Comparison of ENCODE assay signal across 10 cellular contexts in genomic region chr20:45918182-45918737, GRCh38. TPM values are rescaled to one million over a fixed set of nuclear protein-coding genes. Genes with fewer than 3 reads are reported as not detected.
DNase-seq lines count a peak whose midpoint lies in the region; ATAC-seq and TF ChIP-seq lines count a peak whose summit lies in the region.
"Had no signal": no experiment of that assay in that cellular context is flagged by ENCODE, and none has a peak within 500 bp of the region (broad histone marks: within the 10 kb centered on the region; RNA-seq: fewer than 3 reads in every experiment).

No MANE protein-coding gene starts in this region.

- ATAC-seq in heart right ventricle = peak in 7 of 8 donors; percentile 20 to 63 (median 43)
- peak in 1 of 2 donors; percentile 45 for ATAC-seq in gastrocnemius medialis
- ATAC-seq in HG03095 (IDR thresholded peaks at IDR 0.05; ENCODE audit: unreplicated experiment) = no peak
- ATAC-seq in HG03565 (IDR thresholded peaks at IDR 0.05; ENCODE audit: unreplicated experiment) = no peak

- H3K4me1 ChIP-seq in heart right ventricle (peaks cover 5 to 84% (median 47%) of the 10 kb centered on the region in 9 donors), gastrocnemius medialis (peaks cover 0 to 16% of the 10 kb centered on the region in 2 donors)

- H3K27me3 ChIP-seq in heart right ventricle (no peaks in the 10 kb centered on the region), gastrocnemius medialis (no peaks in the 10 kb centered on the region)

- in situ Hi-C loops in gastrocnemius medialis (cut with MboI; ENCODE audit: low sequenced_read_pairs in 4 of 4) = no loop called here

- DNase-seq in heart right ventricle (no peak), gastrocnemius medialis (no peak), dermis blood vessel endothelial cell (no peak)
- DNase-seq: activated T-cell treated with anti-CD3 and anti-CD28 coated beads, Interleukin-2, amount 50 U/mL, for 48 hours; CD4-positive, CD25-positive, alpha-beta regulatory T cell; effector memory CD4-positive, alpha-beta T cell; stimulated activated naive CD4-positive, alpha-beta T cell treated with Interleukin-2 at 50 U/mL for 16 hours had no signal

- TF ChIP-seq CTCF in heart right ventricle (IDR thresholded peaks at IDR 0.05) = no peak
- no peak for TF ChIP-seq CTCF in gastrocnemius medialis (IDR thresholded peaks at IDR 0.05 in 4 of 5, conservative IDR thresholded peaks at IDR 0.05 in 1 of 5)

- peak overlapping the region; percentile 29 for H3K27ac ChIP-seq in adipose tissue (ENCODE audit: low read depth, low read length)
- H3K27ac ChIP-seq in heart right ventricle = peak overlapping the region; percentile 54 to 86 (median 79)
- H3K27ac ChIP-seq in gastrocnemius medialis = peak overlapping the region; percentile 59 to 67 (median 64)

- H3K36me3 ChIP-seq in heart right ventricle = no peaks in the 10 kb centered on the region
- no peaks in the 10 kb centered on the region for H3K36me3 ChIP-seq in gastrocnemius medialis

- TF ChIP-seq POLR2A in gastrocnemius medialis (IDR thresholded peaks at IDR 0.05) = no peak

- no peak overlapping the region for H3K4me3 ChIP-seq in heart right ventricle
- H3K4me3 ChIP-seq in gastrocnemius medialis = no peak overlapping the region

- H3K9me3 ChIP-seq in heart right ventricle = no peaks in the 10 kb centered on the region
- H3K9me3 ChIP-seq in gastrocnemius medialis = no peaks in the 10 kb centered on the region

- intact Hi-C loops in heart right ventricle (cut with DNase I) (no loop called here), gastrocnemius medialis (cut with DNase I; ENCODE audit: low total_unique reads) (no loop called here)

- WGBS in adipose tissue, 3 donors = 57 to 80% (median 63%) methylated on average over 5 of the region's 5 CpGs
- 59 to 62% methylated on average over 5 of the region's 5 CpGs for WGBS in heart right ventricle, 2 donors

RNA-seq across cellular contexts. Expression of gene PLTP, which starts 6.3 kb away (rescaled TPM):
- 100 to 1,000 TPM; 113 to 308 (median 276) TPM for polyA plus RNA-seq in adipose tissue
- total RNA-seq in heart right ventricle = 100 to 1,000 TPM in 2 of 10 donors, 10 to 100 TPM in 8; 10.7 to 230 (median 32.7) TPM
- 10 to 100 TPM; 39.2 to 55.8 TPM for polyA plus RNA-seq in heart right ventricle
- 10 to 100 TPM; 22.2 to 77.3 (median 37.3) TPM for total RNA-seq in gastrocnemius medialis
- total RNA-seq in dermis blood vessel endothelial cell = 2.4 and 5.4 TPM in 2 replicates

RNA-seq across cellular contexts. Expression of gene PCIF1, which starts 16.2 kb away (rescaled TPM):
- polyA plus RNA-seq in adipose tissue (10 to 100 TPM; 18.6 to 28.2 (median 25.8) TPM), heart right ventricle (10 to 100 TPM; 20.8 to 28.8 TPM)
- total RNA-seq in heart right ventricle (10 to 100 TPM; 23.6 to 33.1 (median 27.4) TPM), gastrocnemius medialis (10 to 100 TPM; 32.1 to 51.2 (median 37.0) TPM), dermis blood vessel endothelial cell (13.3 and 16.2 TPM in 2 replicates)

RNA-seq across cellular contexts. Expression of gene CTSA, which starts 27.1 kb away (rescaled TPM):
- 100 to 1,000 TPM in 1 of 3 donors, 10 to 100 TPM in 2; 46.4 to 116 (median 82.4) TPM for polyA plus RNA-seq in adipose tissue
- total RNA-seq in heart right ventricle = 100 to 1,000 TPM in 8 of 10 donors, 10 to 100 TPM in 2; 75.1 to 173 (median 112) TPM
- 10 to 100 TPM; 77.4 to 98.7 TPM for polyA plus RNA-seq in heart right ventricle
- total RNA-seq in gastrocnemius medialis = 10 to 100 TPM; 21.9 to 59.2 (median 46.2) TPM
- total RNA-seq in dermis blood vessel endothelial cell = 47.8 and 48.1 TPM in 2 replicates

RNA-seq across cellular contexts. Expression of gene NEURL2, which starts 27.3 kb away (rescaled TPM):
- 1 to 10 TPM; 3.2 to 8.0 (median 4.6) TPM for polyA plus RNA-seq in adipose tissue
- total RNA-seq in heart right ventricle = 10 to 100 TPM in 1 of 10 donors, 1 to 10 TPM in 9; 6.2 to 11.1 (median 8.3) TPM
- polyA plus RNA-seq in heart right ventricle = 1 to 10 TPM; 3.3 to 7.2 TPM
- total RNA-seq in gastrocnemius medialis = 10 to 100 TPM in 2 of 4 donors, 1 to 10 TPM in 2; 4.9 to 24.1 (median 10.2) TPM
- 3.2 and 4.4 TPM in 2 replicates for total RNA-seq in dermis blood vessel endothelial cell

RNA-seq across cellular contexts. Expression of gene SPATA25, which starts 30.8 kb away (rescaled TPM):
- 1 to 10 TPM; 1.0 to 2.7 (median 1.1) TPM for polyA plus RNA-seq in adipose tissue
- total RNA-seq in heart right ventricle = 1 to 10 TPM; 1.0 to 3.1 (median 2.0) TPM
- 1 to 10 TPM in 1 of 2 donors, under 1 TPM in 1; 0.65 to 4.3 TPM for polyA plus RNA-seq in heart right ventricle
- total RNA-seq in gastrocnemius medialis = 1 to 10 TPM in 2 of 4 donors, under 1 TPM in 1, not detected in 1; 0.71 to 4.1 (median 1.8) TPM
- 1.0 and 1.2 TPM in 2 replicates for total RNA-seq in dermis blood vessel endothelial cell
- polyA plus RNA-seq: CD4-positive, CD25-positive, alpha-beta regulatory T cell had no signal

Comparison
In these comparisons a context has a peak if more than half of its experiments do, and no peak if none do; other contexts are left out.
1. H3K27ac ChIP-seq: peak in every context shown above with its lines; median percentile 79 in heart right ventricle; 64 in gastrocnemius medialis; 29 in adipose tissue.
2. ATAC-seq: peak in heart right ventricle (7 of 8); none in HG03095 (single experiment) and HG03565 (single experiment).